ENCODE assay signal across 23 cellular contexts in genomic region chr16:7083086-7083485, GRCh38.
"Had no signal": no experiment of that assay in that cellular context is flagged by ENCODE, and none has a peak within 500 bp of the region (broad histone marks: within the 10 kb centered on the region; RNA-seq: fewer than 3 reads in every experiment).

No MANE protein-coding gene starts in this region.

- H3K27me3 ChIP-seq: ovary, right atrium auricular region, testis, thyroid gland, upper lobe of right lung had no signal

- H3K27ac ChIP-seq: left lung, lower lobe of right lung, ovary, right atrium auricular region, stomach, testis, thyroid gland, transverse colon, upper lobe of right lung had no signal

- H3K36me3 ChIP-seq: left lung, lower lobe of right lung, ovary, right atrium auricular region, stomach, thyroid gland, transverse colon, upper lobe of right lung had no signal

- H3K9me3 ChIP-seq: left lung, lower lobe of right lung, ovary, right atrium auricular region, stomach, testis, thyroid gland, transverse colon, upper lobe of right lung had no signal

- H3K4me2 ChIP-seq: smooth muscle cell had no signal

- H3K4me3 ChIP-seq: left lung, lower lobe of right lung, ovary, right atrium auricular region, smooth muscle cell, stomach, testis, thyroid gland, transverse colon, upper lobe of right lung had no signal

- DNase-seq: head of caudate nucleus; hippocampal formation; kidney glomerular epithelial cell; left cardiac atrium; left lung; lower lobe of right lung; mammary epithelial cell; mesenchymal stem cell; naive B cell; natural killer cell; ovary; stimulated activated CD4-positive, alpha-beta T cell treated with anti-CD3 and anti-CD28 coated beads, Interleukin-15, amount 100 ng/mL, for 24 hours; stimulated activated CD4-positive, alpha-beta T cell treated with anti-CD3 and anti-CD28 coated beads, Interleukin-2, amount 100 ng/mL, for 24 hours; stimulated activated CD4-positive, alpha-beta T cell treated with anti-CD3 and anti-CD28 coated beads, Interleukin-4, amount 100 ng/mL, for 1 hour; stimulated activated naive B cell treated with anti-CD40 and anti-IgM and Interleukin-4, amounts not matched to agents 10 μg/mL and 1 μg/mL and 100 μg/mL, for 72 hours; stimulated activated naive CD8-positive, alpha-beta T cell treated with anti-CD3 and anti-CD28 coated beads, Interleukin-15, Interleukin-2, amounts not matched to agents 100 U/mL and 50 U/mL, for 24 hours; stomach; testis; thyroid gland; transverse colon; upper lobe of right lung had no signal

- H3K4me1 ChIP-seq: left lung, lower lobe of right lung, right atrium auricular region, stomach, thyroid gland, transverse colon, upper lobe of right lung had no signal
